34 cellular contexts compared by ENCODE assay signal in genomic region chr22:42016111-42016510, GRCh38. TPM values are rescaled to one million over a fixed set of nuclear protein-coding genes. Genes with fewer than 3 reads are reported as not detected.
"Had no signal": no experiment of that assay in that cellular context is flagged by ENCODE, and none has a peak within 500 bp of the region (broad histone marks: within the 10 kb centered on the region; RNA-seq: fewer than 3 reads in every experiment).

No MANE protein-coding gene starts in this region.

- ATAC-seq: activated naive CD4-positive, alpha-beta T cell treated with anti-CD3 and anti-CD28 coated beads, Interleukin-2, amount 50 U/mL, for 72 hours; activated naive CD8-positive, alpha-beta T cell treated with anti-CD3 and anti-CD28 coated beads, Interleukin-2, amount 50 U/mL, for 24 hours; activated T-cell treated with anti-CD3 and anti-CD28 coated beads, Interleukin-2, amount 50 U/mL, for 4 hours; activated T-cell treated with anti-CD3 and anti-CD28 coated beads, Interleukin-2, amount 50 U/mL, for 72 hours; activated T-helper 17 cell treated with anti-CD3 and anti-CD28 coated beads, Interleukin-2, amount 50 U/mL, for 72 hours; body of pancreas had no signal

- H3K27ac ChIP-seq: adrenal gland, ascending aorta, body of pancreas, brain microvascular endothelial cell, breast epithelium, cardiac muscle cell had no signal

- H3K4me3 ChIP-seq: adrenal gland, ascending aorta, body of pancreas, breast epithelium, cardiac muscle cell had no signal

- DNase-seq: activated effector memory CD4-positive, alpha-beta T cell treated with anti-CD3 and anti-CD28 coated beads, Interleukin-2, amount 50 U/mL, for 16 hours; activated effector memory CD4-positive, alpha-beta T cell treated with Interleukin-2 at 50 U/mL for 16 hours; activated gamma-delta T cell treated with Interleukin-2 at 50 U/mL for 16 hours; activated naive CD4-positive, alpha-beta T cell; activated naive CD4-positive, alpha-beta T cell treated with anti-CD3 and anti-CD28 coated beads for 36 hours; activated naive CD4-positive, alpha-beta T cell treated with anti-CD3 and anti-CD28 coated beads, Interleukin-2, amount 10 ng/mL, durations not matched to agents 7 days and 5 days; activated naive CD4-positive, alpha-beta T cell treated with anti-CD3 and anti-CD28 coated beads, Interleukin-2, amount 50 U/mL, for 16 hours; activated naive CD4-positive, alpha-beta T cell treated with Interleukin-2 at 50 U/mL for 16 hours; activated naive CD8-positive, alpha-beta T cell treated with anti-CD3 and anti-CD28 coated beads for 36 hours; activated naive CD8-positive, alpha-beta T cell treated with anti-CD3 and anti-CD28 coated beads, Interleukin-2, amount 10 ng/mL, durations not matched to agents 7 days and 5 days; activated naive CD8-positive, alpha-beta T cell treated with anti-CD3 and anti-CD28 coated beads, Interleukin-2, amount 50 U/mL, for 24 hours; activated T-cell treated with anti-CD3 and anti-CD28 coated beads for 4 hours; activated T-cell treated with anti-CD3 and anti-CD28 coated beads, Interleukin-2, amount 50 U/mL, for 1 hour; activated T-cell treated with anti-CD3 and anti-CD28 coated beads, Interleukin-2, amount 50 U/mL, for 24 hours; activated T-cell treated with anti-CD3 and anti-CD28 coated beads, Interleukin-2, amount 50 U/mL, for 4 hours; activated T-cell treated with anti-CD3 and anti-CD28 coated beads, Interleukin-2, amount 50 U/mL, for 48 hours; activated T-cell treated with anti-CD3 and anti-CD28 coated beads, Interleukin-2, amount 50 U/mL, for 72 hours; adrenal gland; amniotic stem cell; amygdala; anterior cingulate cortex; aorta; body of pancreas; brain microvascular endothelial cell; caudate nucleus; central memory CD4-positive, alpha-beta T cell; cerebellar nuclear complex had no signal

- H3K36me3 ChIP-seq: adrenal gland, ascending aorta, brain microvascular endothelial cell, breast epithelium, cardiac muscle cell had no signal

- H3K9me3 ChIP-seq: adrenal gland, body of pancreas had no signal

- H3K4me1 ChIP-seq: adrenal gland, ascending aorta, body of pancreas, breast epithelium had no signal

- H3K27me3 ChIP-seq: adrenal gland, ascending aorta, body of pancreas, brain microvascular endothelial cell, breast epithelium had no signal

RNA-seq across cellular contexts. Expression of gene WBP2NL, which starts 17.5 kb away (rescaled TPM):
- total RNA-seq: ascending aorta, astrocyte, cardiac muscle cell had no signal
- polyA plus RNA-seq: cardiac muscle cell had no signal

RNA-seq across cellular contexts. Expression of gene SEPTIN3, which starts 46.9 kb away (rescaled TPM):
- total RNA-seq: ascending aorta, cardiac septum had no signal
